In genomic region chr22:50720861-50721844, GRCh38 we compare ENCODE assay signal across 1 cellular context.
TF ChIP-seq lines count a peak whose summit lies in the region.

No MANE protein-coding gene starts in this region.

TF ChIP-seq in SK-N-SH treated with all-trans-retinoic acid at 6 μM for 48 hours, 23 proteins besides CTCF, POLR2A, EP300 and RAD21 (continued from another document):
- TF ChIP-seq PATZ1 (CRISPR knock-in tag; IDR thresholded peaks at IDR 0.05; ENCODE audit: borderline replicate concordance) (no peak), CSDC2 (CRISPR knock-in tag; IDR thresholded peaks at IDR 0.05) (no peak), GLIS3 (CRISPR knock-in tag; IDR thresholded peaks at IDR 0.05) (no peak), TSHZ2 (CRISPR knock-in tag; IDR thresholded peaks at IDR 0.05) (no peak), ESRRG (CRISPR knock-in tag; IDR thresholded peaks at IDR 0.05) (no peak), TCF4 (CRISPR knock-in tag; IDR thresholded peaks at IDR 0.05; ENCODE audit: borderline replicate concordance) (no peak), OSR1 (CRISPR knock-in tag; IDR thresholded peaks at IDR 0.05) (no peak), ZFP3 (CRISPR knock-in tag; IDR thresholded peaks at IDR 0.05) (no peak), ZFP30 (CRISPR knock-in tag; IDR thresholded peaks at IDR 0.05) (no peak), ISL1 (CRISPR knock-in tag; IDR thresholded peaks at IDR 0.05) (no peak)
TF ChIP-seq in SK-N-SH treated with all-trans-retinoic acid at 6 μM for 48 hours: peak in this region for 0.
